26 cellular contexts compared by ENCODE assay signal in genomic region chr3:9069971-9070370, GRCh38.
DNase-seq lines count a peak whose midpoint lies in the region; ATAC-seq, FAIRE-seq and TF ChIP-seq lines count a peak whose summit lies in the region.
"Had no signal": no experiment of that assay in that cellular context is flagged by ENCODE, and none has a peak within 500 bp of the region (broad histone marks: within the 10 kb centered on the region; RNA-seq: fewer than 3 reads in every experiment).

No MANE protein-coding gene starts in this region.

- no peaks in the 10 kb centered on the region for H3K36me3 Mint-ChIP-seq in CD8-positive, alpha-beta memory T cell
- H3K36me3 Mint-ChIP-seq: CD8-positive, alpha-beta T cell had no signal

- H3K9me2 ChIP-seq in SK-N-SH, result no peaks in the 10 kb centered on the region

- no peaks in the 10 kb centered on the region for H3K9me3 ChIP-seq in SK-N-SH
- no peaks in the 10 kb centered on the region for H3K9me3 ChIP-seq in CD8-positive, alpha-beta memory T cell (ENCODE audit: low read length)
- H3K9me3 ChIP-seq: A549; BLaER1 treated with 17β-estradiol and CSF1 and Interleukin-3, amounts not matched to agents 10 nM and 100 nM had no signal

- no peaks in the 10 kb centered on the region for H4K20me1 ChIP-seq in SK-N-SH (ENCODE audit: insufficient read depth)

- no peaks in the 10 kb centered on the region for H3K9me3 Mint-ChIP-seq in CD8-positive, alpha-beta memory T cell
- H3K9me3 Mint-ChIP-seq: CD4-positive, alpha-beta T cell; CD8-positive, alpha-beta T cell had no signal

- TF ChIP-seq RAD21 in SK-N-SH (IDR thresholded peaks at IDR 0.05; ENCODE audit: low read length), result no peak

- no peak for ATAC-seq in SK-N-SH treated with all-trans-retinoic acid at 6 μM for 48 hours
- ATAC-seq: A549; CD8-positive, alpha-beta T cell had no signal

- 84% methylated on average over 1 of the region's 1 CpG for WGBS in SK-N-SH (ENCODE audit: low lambda C conversion rate)

- FAIRE-seq in bronchial epithelial cell (lab: Jason Lieb, UNC) (peak; percentile 72), frontal cortex (lab: Jason Lieb, UNC) (no peak)
- FAIRE-seq: A549, G401.6, GM12891, GM19239 had no signal

- no peaks in the 10 kb centered on the region for H3F3A ChIP-seq in SK-N-SH (replicated peaks; ENCODE audit: insufficient read depth)

- H2AFZ ChIP-seq in SK-N-SH (ENCODE audit: low read depth), result no peak overlapping the region

- TF ChIP-seq EP300 in SK-N-SH (IDR thresholded peaks at IDR 0.05; ENCODE audit: borderline replicate concordance in 1 of 2, low read depth in 1 of 2, low read length in 1 of 2), result no peak

- no peak overlapping the region for H3K4me2 ChIP-seq in SK-N-SH
- H3K4me2 ChIP-seq: A549; BLaER1 treated with 17β-estradiol and CSF1 and Interleukin-3, amounts not matched to agents 10 nM and 100 nM had no signal

- no peak overlapping the region for H3K27ac Mint-ChIP-seq in CD8-positive, alpha-beta memory T cell
- H3K27ac Mint-ChIP-seq: B cell; CD4-positive, alpha-beta T cell; CD8-positive, alpha-beta T cell had no signal

- POLR2A ChIA-PET in SK-N-SH (lab: Yijun Ruan, JAX), result no interaction called here
- POLR2A ChIA-PET in CD8-positive, alpha-beta memory T cell (lab: Charles Lee), result no interaction called here

- H3K9ac ChIP-seq in SK-N-SH, result no peak overlapping the region
- H3K9ac ChIP-seq: BLaER1 treated with 17β-estradiol and CSF1 and Interleukin-3, amounts not matched to agents 10 nM and 100 nM had no signal

- H3K79me2 ChIP-seq in SK-N-SH (ENCODE audit: insufficient read depth), result no peaks in the 10 kb centered on the region

- no peak for DNase-seq in SK-N-SH
- DNase-seq in SK-N-DZ (ENCODE audit: low spot score), result peak; percentile 92
- DNase-seq in bronchial epithelial cell (ENCODE audit: low read depth), result no peak
- DNase-seq in CD8-positive, alpha-beta memory T cell, result no peak
- no peak for DNase-seq in frontal cortex (ENCODE audit: low spot score in 2 of 2)
- no peak for DNase-seq in KBM-7
- DNase-seq: AML-193; CD4-positive, alpha-beta T cell; CD8-positive, alpha-beta T cell; COR-L47; DMS 273 treated with DMSO at 0.1 percent for 48 hours; DMS153; DMS53; DMS79; DND-41; EL; GF-D8 had no signal

- TF ChIP-seq CTCF in SK-N-SH (IDR thresholded peaks at IDR 0.05), result no peak
- TF ChIP-seq CTCF in bronchial epithelial cell (IDR thresholded peaks at IDR 0.05; ENCODE audit: insufficient read depth, low read length, severe bottlenecking), result no peak

- H3K27me3 Mint-ChIP-seq in CD8-positive, alpha-beta memory T cell, result peaks cover 3 to 11% of the 10 kb centered on the region in 2 donors
- H3K27me3 Mint-ChIP-seq: CD4-positive, alpha-beta T cell had no signal

- H3K4me1 ChIP-seq in SK-N-SH (ENCODE audit: control insufficient read depth in 1 of 2, insufficient read depth in 2 of 2, low read depth in 1 of 2, low read length in 1 of 2), result no peaks in the 10 kb centered on the region; a peak in 1 of 4 replicates
- no peaks in the 10 kb centered on the region for H3K4me1 ChIP-seq in CD8-positive, alpha-beta memory T cell (ENCODE audit: insufficient read depth, low read length)
- H3K4me1 ChIP-seq: A549 had no signal

- H3K27me3 ChIP-seq in SK-N-SH (ENCODE audit: insufficient read depth) (no peaks in the 10 kb centered on the region), bronchial epithelial cell (ENCODE audit: control insufficient read depth, insufficient read depth, low read length) (no peaks in the 10 kb centered on the region)
- no peaks in the 10 kb centered on the region for H3K27me3 ChIP-seq in CD8-positive, alpha-beta memory T cell (ENCODE audit: insufficient read depth, low read length, poor library complexity, severe bottlenecking)
- H3K27me3 ChIP-seq: BLaER1 treated with 17β-estradiol and CSF1 and Interleukin-3, amounts not matched to agents 10 nM and 100 nM had no signal

- no peak overlapping the region for H3K27ac ChIP-seq in SK-N-SH (ENCODE audit: low read depth in 2 of 2, low read length in 1 of 2)
- H3K27ac ChIP-seq in CD8-positive, alpha-beta memory T cell (ENCODE audit: low read depth, low read length), result no peak overlapping the region
- H3K27ac ChIP-seq: 22Rv1; A549; BLaER1 treated with 17β-estradiol and CSF1 and Interleukin-3, amounts not matched to agents 10 nM and 100 nM; C4-2B had no signal

- no peak overlapping the region for H3K4me3 ChIP-seq in SK-N-SH (ENCODE audit: low read depth in 2 of 2, low read length in 1 of 2)
- no peak overlapping the region for H3K4me3 ChIP-seq in bronchial epithelial cell (ENCODE audit: low read depth, low read length)
- no peak overlapping the region for H3K4me3 ChIP-seq in CD8-positive, alpha-beta memory T cell (ENCODE audit: low read length)
- H3K4me3 ChIP-seq: A549; BLaER1 treated with 17β-estradiol and CSF1 and Interleukin-3, amounts not matched to agents 10 nM and 100 nM had no signal

- H3K4me1 Mint-ChIP-seq in CD8-positive, alpha-beta memory T cell, result no peaks in the 10 kb centered on the region
- H3K4me1 Mint-ChIP-seq: B cell had no signal

- H3K36me3 ChIP-seq in SK-N-SH (replicated peaks in 1 of 2; ENCODE audit: control insufficient read depth in 1 of 2, insufficient read depth in 2 of 2, low read length in 1 of 2) (no peaks in the 10 kb centered on the region), bronchial epithelial cell (ENCODE audit: control insufficient read depth, insufficient read depth, low read length) (peaks cover 10% of the 10 kb centered on the region)
- H3K36me3 ChIP-seq in CD8-positive, alpha-beta memory T cell (ENCODE audit: insufficient read depth, low read length), result no peaks in the 10 kb centered on the region
- H3K36me3 ChIP-seq: BLaER1 treated with 17β-estradiol and CSF1 and Interleukin-3, amounts not matched to agents 10 nM and 100 nM had no signal

- CTCF ChIA-PET in SK-N-SH (lab: Yijun Ruan, JAX), result interaction anchor here (0.9 to 11.4 kb wide), 9 partner anchors 9 to 300 kb away, joined by 3 to 150 read pairs (median 6); partner anchors contain the start of genes OXTR and SRGAP3
- CTCF ChIA-PET in CD8-positive, alpha-beta memory T cell (lab: Charles Lee), result no interaction called here

- in situ Hi-C loops in KBM-7 (cut with MboI; ENCODE audit: low pct_unique_long_range_greater_than_20kb, low sequenced_read_pairs), result no loop called here

- no peak overlapping the region for H3K4me3 Mint-ChIP-seq in CD8-positive, alpha-beta memory T cell
- H3K4me3 Mint-ChIP-seq: B cell; CD4-positive, alpha-beta T cell; CD8-positive, alpha-beta T cell had no signal

TF ChIP-seq in SK-N-SH, 30 proteins besides CTCF, POLR2A, EP300 and RAD21 (continues in another document):
- TF ChIP-seq GABPA (IDR thresholded peaks at IDR 0.05; ENCODE audit: low read depth) (no peak), GATA2 (CRISPR knock-in tag; IDR thresholded peaks at IDR 0.05) (peak; percentile 80), ELF1 (IDR thresholded peaks at IDR 0.05) (no peak), POLR2AphosphoS5 (IDR thresholded peaks at IDR 0.05; ENCODE audit: low read depth, low read length) (no peak), MXI1 (IDR thresholded peaks at IDR 0.05; ENCODE audit: low read depth, low read length) (no peak), IRF3 (IDR thresholded peaks at IDR 0.05; ENCODE audit: low read depth, low read length) (no peak)

TF ChIP-seq in SK-N-SH treated with all-trans-retinoic acid at 6 μM for 48 hours, 23 proteins besides CTCF, POLR2A, EP300 and RAD21:
- TF ChIP-seq ESRRG (CRISPR knock-in tag; IDR thresholded peaks at IDR 0.05) (no peak), TCF4 (CRISPR knock-in tag; IDR thresholded peaks at IDR 0.05; ENCODE audit: borderline replicate concordance) (no peak), ISL1 (CRISPR knock-in tag; IDR thresholded peaks at IDR 0.05) (no peak)
